ENCODE assay signal across 15 cellular contexts in genomic region chr2:65354773-65355172, GRCh38.
DNase-seq lines count a peak whose midpoint lies in the region; ATAC-seq and TF ChIP-seq lines count a peak whose summit lies in the region.
"Had no signal": no experiment of that assay in that cellular context is flagged by ENCODE, and none has a peak within 500 bp of the region (broad histone marks: within the 10 kb centered on the region; RNA-seq: fewer than 3 reads in every experiment).

No MANE protein-coding gene starts in this region.

- peak overlapping the region; percentile 94 for H3K27ac ChIP-seq in OCI-LY1 (ENCODE audit: low read depth, low read length, poor library complexity, severe bottlenecking)
- H3K27ac ChIP-seq in RWPE2 (ENCODE audit: poor library complexity, severe bottlenecking) = peak overlapping the region; percentile 38

- peaks cover 100% of the 10 kb centered on the region for H3K4me1 ChIP-seq in OCI-LY1 (ENCODE audit: insufficient read depth, low read length, severe bottlenecking)
- H3K4me1 ChIP-seq in RWPE2 (ENCODE audit: insufficient read depth, poor library complexity, severe bottlenecking) = peaks cover 72% of the 10 kb centered on the region

- ATAC-seq in RWPE2 (ENCODE audit: low read depth) = peak; percentile 71
- ATAC-seq: GM12878, GM23338, T-cell had no signal

- TF ChIP-seq CTCF in OCI-LY1 (IDR thresholded peaks at IDR 0.05; ENCODE audit: low read length) (no peak), RWPE2 (IDR thresholded peaks at IDR 0.05; ENCODE audit: poor library complexity, severe bottlenecking) (no peak), epithelial cell of esophagus (IDR thresholded peaks at IDR 0.05; ENCODE audit: insufficient read depth, low read depth, low read length, missing control alignments) (no peak), GM13977 (IDR thresholded peaks at IDR 0.05; ENCODE audit: extremely low read depth, insufficient read depth, missing control alignments) (no peak)

- no peaks in the 10 kb centered on the region for H4K20me1 ChIP-seq in OCI-LY1 (ENCODE audit: insufficient read depth, low read length)

- H3K9me3 ChIP-seq in OCI-LY1 (ENCODE audit: low read length) = no peaks in the 10 kb centered on the region
- H3K9me3 ChIP-seq in RWPE2 (ENCODE audit: severe bottlenecking) = no peaks in the 10 kb centered on the region

- H3K36me3 ChIP-seq in OCI-LY1 (ENCODE audit: insufficient read depth, low read length) (no peaks in the 10 kb centered on the region), RWPE2 (ENCODE audit: low read depth) (no peaks in the 10 kb centered on the region; the same call in none of the 2 replicates)

- in situ Hi-C loops in GM13977 (cut with MboI; ENCODE audit: low pct_unique_long_range_greater_than_20kb, low sequenced_read_pairs, unreplicated experiment) = no loop called here

- DNase-seq in RWPE2 (ENCODE audit: low spot score) (no peak), epithelial cell of esophagus (ENCODE audit: low read depth) (peak; percentile 67), renal cortical epithelial cell (ENCODE audit: low read depth) (peak; percentile 31), GM13977 (ENCODE audit: low spot score) (no peak), NCI-H748 treated with DMSO at 0.1 percent for 48 hours (lab: John Stamatoyannopoulos, UW) (no peak), NCI-H1930 (lab: John Stamatoyannopoulos, UW) (no peak)
- DNase-seq: Kasumi-1; NCI-H1092 treated with DMSO at 0.1 percent for 48 hours; NCI-H2081 treated with DMSO at 0.1 percent for 48 hours; NCI-H446 treated with DMSO at 0.1 percent for 48 hours; NK-92 treated with Interleukin-12 subunit alpha and Interleukin-12 subunit beta, amount 100 ng/mL, for 24 hours; T-cell had no signal

- H3K9me2 ChIP-seq in OCI-LY1 (ENCODE audit: low read depth, low read length) = no peaks in the 10 kb centered on the region

- H2AFZ ChIP-seq in OCI-LY1 (ENCODE audit: low read length) = no peak overlapping the region
- H2AFZ ChIP-seq: GM23338 had no signal

- H3K27me3 ChIP-seq in OCI-LY1 (ENCODE audit: insufficient read depth, low read length) = no peaks in the 10 kb centered on the region
- H3K27me3 ChIP-seq in RWPE2 (ENCODE audit: insufficient read depth, poor library complexity, severe bottlenecking) = no peaks in the 10 kb centered on the region

- H3K4me3 ChIP-seq in OCI-LY1 (ENCODE audit: low read depth, low read length, poor library complexity, severe bottlenecking) (no peak overlapping the region), RWPE2 (ENCODE audit: severe bottlenecking) (no peak overlapping the region), epithelial cell of esophagus (ENCODE audit: low read length) (no peak overlapping the region)
- H3K4me3 ChIP-seq: GM12878, GM23338 had no signal

- H3K9ac ChIP-seq in OCI-LY1 (ENCODE audit: low read length) = peak overlapping the region; percentile 18; the same call in 1 of the 2 replicates

- H3K79me2 ChIP-seq in OCI-LY1 (ENCODE audit: insufficient read depth, low read length) = peaks cover 54% of the 10 kb centered on the region

- H3F3A ChIP-seq in OCI-LY1 (ENCODE audit: insufficient read depth, low read length) = no peaks in the 10 kb centered on the region

- peak overlapping the region; percentile 38; the same call in 1 of the 2 replicates for H3K4me2 ChIP-seq in OCI-LY1 (ENCODE audit: low read length)
- H3K4me2 ChIP-seq: GM23338 had no signal

Comparison
In these comparisons a context has a peak if more than half of its experiments do, and no peak if none do; other contexts are left out.
1. DNase-seq: peak in epithelial cell of esophagus (single experiment) and renal cortical epithelial cell (single experiment); none in RWPE2 (single experiment), GM13977 (single experiment), NCI-H748 treated with DMSO at 0.1 percent for 48 hours (single experiment) and NCI-H1930 (0 of 2).